Comparison of ENCODE assay signal across 10 cellular contexts in the genomic region with DNA sequence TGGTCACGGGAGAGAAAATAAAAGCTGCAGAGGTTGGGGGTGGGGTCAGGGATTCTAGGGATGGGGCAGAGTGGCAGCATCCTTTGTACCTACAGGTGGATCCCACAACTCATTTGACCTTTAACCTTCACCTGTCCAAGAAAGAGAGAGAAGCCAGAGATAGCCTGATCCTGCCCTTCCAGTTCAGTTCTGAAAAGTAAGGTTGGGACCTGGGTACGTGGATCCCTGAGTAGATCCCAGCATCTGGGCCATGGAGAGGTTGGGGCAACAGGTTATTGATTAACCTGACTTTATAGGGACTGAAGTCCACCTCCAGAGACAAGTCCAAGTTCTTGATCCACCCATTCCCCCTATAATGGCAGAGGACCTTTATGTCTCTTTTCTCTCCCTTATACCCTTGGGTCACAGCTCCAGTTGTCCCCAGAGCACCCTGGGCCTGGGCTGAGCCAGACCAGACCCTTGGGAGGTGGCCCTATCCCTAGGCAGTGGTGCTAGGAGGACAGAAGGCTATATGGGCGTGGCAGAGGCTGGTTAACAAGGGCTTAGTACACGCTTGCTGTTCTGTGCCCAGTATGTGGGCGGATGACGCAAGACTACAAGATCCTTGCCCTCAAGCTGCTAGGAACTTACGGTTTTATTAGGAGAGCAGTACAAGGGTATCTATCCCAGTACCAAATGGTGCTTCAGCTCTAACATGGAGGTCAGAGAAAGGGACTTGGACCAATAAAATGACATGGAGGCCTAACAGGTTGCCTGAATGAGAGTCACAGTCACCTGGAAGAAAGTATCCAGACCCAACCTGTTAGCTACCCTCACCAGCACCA.
DNase-seq lines count a peak whose midpoint lies in the region; ATAC-seq and TF ChIP-seq lines count a peak whose summit lies in the region.
"Had no signal": no experiment of that assay in that cellular context is flagged by ENCODE, and none has a peak within 500 bp of the region (broad histone marks: within the 10 kb centered on the region; RNA-seq: fewer than 3 reads in every experiment).

No MANE protein-coding gene starts in this region.

- no peak for ATAC-seq in GM21526 (IDR thresholded peaks at IDR 0.05; ENCODE audit: low FRiP score, unreplicated experiment)
- no peak for ATAC-seq in HG03139 (IDR thresholded peaks at IDR 0.05; ENCODE audit: unreplicated experiment)

- peak overlapping the region; percentile 66 to 92 for H3K4me3 ChIP-seq in duodenal mucosa (ENCODE audit: low read depth in 1 of 2, low read length in 2 of 2)

- peaks cover 20 to 53% of the 10 kb centered on the region in 2 donors for H3K36me3 ChIP-seq in duodenal mucosa (ENCODE audit: control insufficient read depth in 1 of 2, insufficient read depth in 2 of 2, low read length in 2 of 2)

- peaks cover 0 to 12% of the 10 kb centered on the region in 2 donors for H3K27me3 ChIP-seq in duodenal mucosa (ENCODE audit: control insufficient read depth in 1 of 2, insufficient read depth in 2 of 2, low read length in 2 of 2)

- peaks cover 12 to 48% of the 10 kb centered on the region in 2 donors for H3K4me1 ChIP-seq in duodenal mucosa (ENCODE audit: control insufficient read depth in 1 of 2, insufficient read depth in 2 of 2, low read length in 2 of 2)

- peaks cover 41% of the 10 kb centered on the region for H3K36me3 Mint-ChIP-seq in nephron (ENCODE audit: low read depth)

- H3K27me3 Mint-ChIP-seq in nephron (ENCODE audit: low read depth) = peaks cover 49% of the 10 kb centered on the region

- H3K27ac Mint-ChIP-seq in nephron = peak overlapping the region in 2 of 3 experiments; percentile 43 to 79

- H3K4me1 Mint-ChIP-seq in nephron = peaks cover 8% of the 10 kb centered on the region

- H3K9me3 ChIP-seq in duodenal mucosa (ENCODE audit: control insufficient read depth in 1 of 2, low read length in 2 of 2) = no peaks in the 10 kb centered on the region

- H3K9me3 Mint-ChIP-seq in nephron = no peaks in the 10 kb centered on the region

- peak overlapping the region; percentile 94 to 98 for H3K9ac ChIP-seq in duodenal mucosa (ENCODE audit: low read depth in 1 of 2, low read length in 2 of 2)
- H3K9ac ChIP-seq: parathyroid adenoma had no signal

- DNase-seq in ELR (ENCODE audit: low read depth) (peak; percentile 28), MV-4-11 (lab: John Stamatoyannopoulos, UW) (peak; percentile 82)
- no peak for DNase-seq in stimulated activated CD4-positive, alpha-beta T cell treated with anti-CD3 and anti-CD28 coated beads, Interleukin-4, amount 100 ng/mL, for 4 hours
- DNase-seq in stimulated activated CD4-positive, alpha-beta T cell treated with anti-CD3 and anti-CD28 coated beads, Interleukin-4, amount 100 ng/mL, for 1 hour = no peak
- DNase-seq: NCI-H2171 treated with DMSO at 0.1 percent for 48 hours had no signal

- peak overlapping the region; percentile 86 for H3K27ac ChIP-seq in duodenal mucosa (ENCODE audit: low read depth, low read length)
- H3K27ac ChIP-seq: parathyroid adenoma had no signal

- TF ChIP-seq CTCF in nephron (IDR thresholded peaks at IDR 0.05; ENCODE audit: unreplicated experiment in 3 of 3) = no peak

- peak overlapping the region; percentile 24 to 65 (median 44) for H3K4me3 Mint-ChIP-seq in nephron

Comparison
In these comparisons a context has a peak if more than half of its experiments do, and no peak if none do; other contexts are left out.
1. DNase-seq: peak in ELR (single experiment) and MV-4-11 (single experiment); none in stimulated activated CD4-positive, alpha-beta T cell treated with anti-CD3 and anti-CD28 coated beads, Interleukin-4, amount 100 ng/mL, for 4 hours (0 of 2) and stimulated activated CD4-positive, alpha-beta T cell treated with anti-CD3 and anti-CD28 coated beads, Interleukin-4, amount 100 ng/mL, for 1 hour (single experiment).